33 cellular contexts compared by ENCODE assay signal in the genomic region with DNA sequence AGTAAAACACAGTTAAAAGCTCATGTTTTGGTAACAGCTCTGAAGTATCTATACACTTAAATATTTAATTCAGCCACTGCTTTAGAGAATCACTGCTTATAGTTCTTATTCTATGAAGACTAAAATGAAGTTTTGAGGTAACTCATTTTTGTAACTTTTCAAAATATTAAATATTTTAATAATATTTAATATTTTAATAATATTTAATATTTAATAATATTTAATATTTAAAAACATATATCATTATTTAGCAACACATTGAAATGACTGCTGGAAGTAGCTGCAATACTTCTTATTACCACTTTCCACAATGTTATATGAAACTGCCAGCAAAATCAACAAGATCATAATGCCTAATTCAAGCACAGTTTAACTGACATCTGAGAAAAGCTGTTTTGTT. TPM values are rescaled to one million over a fixed set of nuclear protein-coding genes. Genes with fewer than 3 reads are reported as not detected.
"Had no signal": no experiment of that assay in that cellular context is flagged by ENCODE, and none has a peak within 500 bp of the region (broad histone marks: within the 10 kb centered on the region; RNA-seq: fewer than 3 reads in every experiment).

No MANE protein-coding gene starts in this region.

- H3K9me3 Mint-ChIP-seq: activated CD4-positive, alpha-beta memory T cell treated with anti-CD3 and anti-CD28 coated beads, Interleukin-2, amount 10 ng/mL, durations not matched to agents 7 days and 5 days; activated T-cell treated with anti-CD3 and anti-CD28 coated beads, Interleukin-2, amount 50 U/mL, for 24 hours; activated T-cell treated with anti-CD3 and anti-CD28 coated beads, Interleukin-2, amount 50 U/mL, for 72 hours; central memory CD8-positive, alpha-beta T cell; effector memory CD8-positive, alpha-beta T cell; T-helper 2 cell treated with Interferon-gamma antibody and Interleukin-4, amounts not matched to agents 5 μg/mL and 100 μg/mL, for 36 hours had no signal

- H3K4me3 ChIP-seq: heart left ventricle had no signal

- H3K27ac Mint-ChIP-seq: activated CD4-positive, alpha-beta memory T cell treated with anti-CD3 and anti-CD28 coated beads, Interleukin-2, amount 10 ng/mL, durations not matched to agents 7 days and 5 days; activated CD4-positive, alpha-beta T cell treated with anti-CD3 and anti-CD28 coated beads, Interleukin-2, amount 10 ng/mL, durations not matched to agents 7 days and 5 days; activated naive CD4-positive, alpha-beta T cell treated with anti-CD3 and anti-CD28 coated beads, Interleukin-2, amount 10 ng/mL, durations not matched to agents 7 days and 5 days; activated naive CD8-positive, alpha-beta T cell; activated T-cell treated with anti-CD3 and anti-CD28 coated beads, Interleukin-2, amount 50 U/mL, for 24 hours; activated T-cell treated with anti-CD3 and anti-CD28 coated beads, Interleukin-2, amount 50 U/mL, for 72 hours; effector memory CD8-positive, alpha-beta T cell; T-helper 17 cell; T-helper 2 cell treated with Interferon-gamma antibody and Interleukin-4, amounts not matched to agents 5 μg/mL and 100 μg/mL, for 36 hours had no signal

- FAIRE-seq: astrocyte, bronchial epithelial cell, colon, endothelial cell of umbilical vein, frontal cortex had no signal

- H3K4me1 Mint-ChIP-seq: activated CD4-positive, alpha-beta memory T cell treated with anti-CD3 and anti-CD28 coated beads, Interleukin-2, amount 10 ng/mL, durations not matched to agents 7 days and 5 days; central memory CD8-positive, alpha-beta T cell had no signal

- H3K4me3 Mint-ChIP-seq: activated CD4-positive, alpha-beta memory T cell treated with anti-CD3 and anti-CD28 coated beads, Interleukin-2, amount 10 ng/mL, durations not matched to agents 7 days and 5 days; activated CD4-positive, alpha-beta T cell treated with anti-CD3 and anti-CD28 coated beads, Interleukin-2, amount 10 ng/mL, durations not matched to agents 7 days and 5 days; activated naive CD4-positive, alpha-beta T cell treated with anti-CD3 and anti-CD28 coated beads, Interleukin-2, amount 10 ng/mL, durations not matched to agents 7 days and 5 days; activated naive CD8-positive, alpha-beta T cell; activated T-cell treated with anti-CD3 and anti-CD28 coated beads, Interleukin-2, amount 50 U/mL, for 24 hours; activated T-cell treated with anti-CD3 and anti-CD28 coated beads, Interleukin-2, amount 50 U/mL, for 72 hours; central memory CD8-positive, alpha-beta T cell; effector memory CD8-positive, alpha-beta T cell; T-helper 17 cell; T-helper 2 cell treated with Interferon-gamma antibody and Interleukin-4, amounts not matched to agents 5 μg/mL and 100 μg/mL, for 36 hours had no signal

- H3K27me3 ChIP-seq: brain microvascular endothelial cell, heart left ventricle had no signal

- H3K9me3 ChIP-seq: heart left ventricle had no signal

- H3K36me3 Mint-ChIP-seq: activated naive CD4-positive, alpha-beta T cell treated with anti-CD3 and anti-CD28 coated beads, Interleukin-2, amount 10 ng/mL, durations not matched to agents 7 days and 5 days had no signal

- DNase-seq: activated CD4-positive, alpha-beta memory T cell treated with anti-CD3 and anti-CD28 coated beads, Interleukin-2, amount 10 ng/mL, durations not matched to agents 7 days and 5 days; activated CD4-positive, alpha-beta T cell treated with anti-CD3 and anti-CD28 coated beads for 1 hour; activated CD4-positive, alpha-beta T cell treated with anti-CD3 and anti-CD28 coated beads for 4 hours; activated CD4-positive, alpha-beta T cell treated with anti-CD3 and anti-CD28 coated beads, Interleukin-2, amount 10 ng/mL, durations not matched to agents 7 days and 5 days; activated CD4-positive, alpha-beta T cell treated with anti-CD3 and anti-CD28 coated beads, Interleukin-2, amount 50 U/mL, for 4 hours; activated CD8-positive, alpha-beta memory T cell treated with anti-CD3 and anti-CD28 coated beads, Interleukin-2, amount 50 U/mL, for 48 hours; activated gamma-delta T cell; activated naive CD4-positive, alpha-beta T cell; activated naive CD4-positive, alpha-beta T cell treated with anti-CD3 and anti-CD28 coated beads, Interleukin-2, amount 10 ng/mL, durations not matched to agents 7 days and 5 days; activated T-cell treated with anti-CD3 and anti-CD28 coated beads for 4 hours; activated T-cell treated with anti-CD3 and anti-CD28 coated beads, Interleukin-2, amount 50 U/mL, for 24 hours; activated T-cell treated with anti-CD3 and anti-CD28 coated beads, Interleukin-2, amount 50 U/mL, for 72 hours; amniotic stem cell; anterior cingulate cortex; brain microvascular endothelial cell; cortex of kidney; dermis blood vessel endothelial cell; effector CD4-positive, alpha-beta T cell; effector memory CD8-positive, alpha-beta T cell; foreskin fibroblast; glutamatergic neuron; heart left ventricle; T-helper 1 cell; T-helper 17 cell; T1000 had no signal

- H3K27me3 Mint-ChIP-seq: activated CD4-positive, alpha-beta T cell treated with anti-CD3 and anti-CD28 coated beads, Interleukin-2, amount 10 ng/mL, durations not matched to agents 7 days and 5 days; activated naive CD4-positive, alpha-beta T cell treated with anti-CD3 and anti-CD28 coated beads, Interleukin-2, amount 10 ng/mL, durations not matched to agents 7 days and 5 days; activated naive CD8-positive, alpha-beta T cell; activated T-cell treated with anti-CD3 and anti-CD28 coated beads, Interleukin-2, amount 50 U/mL, for 24 hours had no signal

- H3K36me3 ChIP-seq: brain microvascular endothelial cell, heart left ventricle had no signal

RNA-seq across cellular contexts. Expression of gene GCNT4, which starts 18.7 kb away (rescaled TPM):
- total RNA-seq: endothelial cell of umbilical vein had no signal
